Comparison of ENCODE assay signal across 7 cellular contexts in the genomic region with DNA sequence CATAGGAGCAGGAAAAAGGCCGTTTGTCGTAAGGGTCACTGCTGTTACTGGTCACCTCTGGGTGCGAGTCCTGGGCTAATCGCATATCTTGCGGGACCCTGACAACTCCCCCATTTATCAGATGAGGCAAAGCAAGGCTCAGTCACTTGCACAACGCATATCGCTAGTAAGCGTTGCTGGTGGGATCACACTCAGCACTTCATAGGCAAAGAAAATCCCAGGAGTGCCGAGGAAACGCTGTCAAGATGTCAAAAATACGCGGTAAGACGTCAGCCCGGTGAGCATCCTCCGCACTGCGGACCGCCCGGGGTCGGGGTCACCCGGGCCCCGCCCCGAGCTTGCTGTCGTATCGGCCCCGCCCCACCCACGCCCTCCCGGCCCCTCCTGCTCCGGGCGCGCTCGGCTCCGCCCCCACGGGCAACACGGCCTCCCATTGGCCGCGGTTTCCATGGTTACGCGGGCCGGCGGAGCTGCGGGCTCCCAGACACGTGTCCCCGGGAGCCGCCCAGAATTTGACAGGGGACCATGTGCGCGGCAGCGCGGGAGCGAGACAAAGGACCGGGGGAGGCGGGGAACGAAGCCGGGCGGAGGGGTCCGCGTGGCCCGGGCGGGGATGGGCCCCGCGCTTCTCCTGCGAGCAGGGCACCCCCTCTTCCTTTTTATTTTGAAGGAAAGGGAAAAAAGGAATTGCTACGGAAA.
DNase-seq lines count a peak whose midpoint lies in the region; ATAC-seq and TF ChIP-seq lines count a peak whose summit lies in the region.

No MANE protein-coding gene starts in this region.

- H3K27me3 ChIP-seq in duodenal mucosa (ENCODE audit: control insufficient read depth in 1 of 2, insufficient read depth in 2 of 2, low read length in 2 of 2), result peaks cover 10 to 24% of the 10 kb centered on the region in 2 donors

- H3K9ac ChIP-seq in duodenal mucosa (ENCODE audit: low read depth in 1 of 2, low read length in 2 of 2), result no peak overlapping the region

- H3K4me3 ChIP-seq in duodenal mucosa (ENCODE audit: low read depth in 1 of 2, low read length in 2 of 2), result peak overlapping the region; percentile 36 to 50
- H3K4me3 ChIP-seq in lower leg skin (ENCODE audit: low read depth, poor library complexity, severe bottlenecking), result no peak overlapping the region

- H3K4me1 ChIP-seq in duodenal mucosa (ENCODE audit: control insufficient read depth in 1 of 2, insufficient read depth in 2 of 2, low read length in 2 of 2), result peaks cover 5 to 8% of the 10 kb centered on the region in 2 donors

- intact Hi-C loops in lower leg skin (cut with DNase I; ENCODE audit: low total_unique reads), result no loop called here

- no peak overlapping the region for H3K27ac ChIP-seq in duodenal mucosa (ENCODE audit: low read depth, low read length)

- no peak for TF ChIP-seq CTCF in lower leg skin (IDR thresholded peaks at IDR 0.05)

- DNase-seq in NCI-H2227 (lab: John Stamatoyannopoulos, UW; ENCODE audit: unreplicated experiment) (peak; percentile 91), lower leg skin (ENCODE audit: low spot score in 2 of 2) (peak; percentile 70 to 96)
- DNase-seq in activated CD8-positive, alpha-beta memory T cell treated with anti-CD3 and anti-CD28 coated beads for 4 hours (ENCODE audit: low read depth in 2 of 2), result peak; percentile 79 to 86
- peak; percentile 89 for DNase-seq in stimulated activated CD4-positive, alpha-beta T cell treated with anti-CD3 and anti-CD28 coated beads, Interleukin-4, amount 100 ng/mL, for 24 hours

- no peaks in the 10 kb centered on the region for H3K36me3 ChIP-seq in duodenal mucosa (ENCODE audit: control insufficient read depth in 1 of 2, insufficient read depth in 2 of 2, low read length in 2 of 2)

- WGBS in lower leg skin, 2 donors, result 8 to 37% methylated on average over 11 to 58 of the region's 62 CpGs

- H3K9me3 ChIP-seq in duodenal mucosa (ENCODE audit: control insufficient read depth in 1 of 2, low read length in 2 of 2), result no peaks in the 10 kb centered on the region

- no peak for TF ChIP-seq POLR2A in lower leg skin (IDR thresholded peaks at IDR 0.05)

- ATAC-seq in GM18907 (IDR thresholded peaks at IDR 0.05; ENCODE audit: unreplicated experiment), result peak; percentile 57
- no peak for ATAC-seq in HG03175 (IDR thresholded peaks at IDR 0.05; ENCODE audit: unreplicated experiment)
